Comparison of ENCODE assay signal across 1 cellular context in genomic region chr11:131372243-131372930, GRCh38.
TF ChIP-seq lines count a peak whose summit lies in the region.

No MANE protein-coding gene starts in this region.

TF ChIP-seq in K562, 482 proteins besides CTCF, POLR2A, EP300 and RAD21 (continued from another document):
- TF ChIP-seq ZNF407 (IDR thresholded peaks at IDR 0.05; ENCODE audit: low read depth), result no peak
